In the genomic region with DNA sequence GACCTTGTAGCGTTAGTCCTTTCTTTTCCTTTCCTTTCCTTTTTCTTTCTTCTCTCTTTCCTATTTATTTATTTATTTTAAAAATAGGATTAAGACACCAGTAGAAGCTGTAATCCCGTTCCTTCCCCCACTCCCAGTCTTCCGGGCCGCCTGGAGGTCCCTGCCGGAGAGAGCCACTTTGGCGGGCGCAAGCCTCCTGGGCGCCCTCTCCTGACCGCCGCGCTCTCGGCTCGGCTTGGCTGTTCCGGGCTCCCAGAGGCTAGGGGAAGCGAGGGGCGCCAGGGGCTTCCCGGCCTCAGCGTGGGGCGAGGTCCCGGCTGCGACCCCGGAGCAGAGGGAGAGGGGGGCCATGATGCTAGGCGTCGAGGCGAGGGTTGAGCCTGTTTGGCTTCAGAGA, we compare ENCODE assay signal across 2 cellular contexts.
TF ChIP-seq lines count a peak whose summit lies in the region.

No MANE protein-coding gene starts in this region.

TF ChIP-seq in liver, 16 proteins besides CTCF, POLR2A, EP300 and RAD21 (continued from another document):
- TF ChIP-seq, protein P1, sequence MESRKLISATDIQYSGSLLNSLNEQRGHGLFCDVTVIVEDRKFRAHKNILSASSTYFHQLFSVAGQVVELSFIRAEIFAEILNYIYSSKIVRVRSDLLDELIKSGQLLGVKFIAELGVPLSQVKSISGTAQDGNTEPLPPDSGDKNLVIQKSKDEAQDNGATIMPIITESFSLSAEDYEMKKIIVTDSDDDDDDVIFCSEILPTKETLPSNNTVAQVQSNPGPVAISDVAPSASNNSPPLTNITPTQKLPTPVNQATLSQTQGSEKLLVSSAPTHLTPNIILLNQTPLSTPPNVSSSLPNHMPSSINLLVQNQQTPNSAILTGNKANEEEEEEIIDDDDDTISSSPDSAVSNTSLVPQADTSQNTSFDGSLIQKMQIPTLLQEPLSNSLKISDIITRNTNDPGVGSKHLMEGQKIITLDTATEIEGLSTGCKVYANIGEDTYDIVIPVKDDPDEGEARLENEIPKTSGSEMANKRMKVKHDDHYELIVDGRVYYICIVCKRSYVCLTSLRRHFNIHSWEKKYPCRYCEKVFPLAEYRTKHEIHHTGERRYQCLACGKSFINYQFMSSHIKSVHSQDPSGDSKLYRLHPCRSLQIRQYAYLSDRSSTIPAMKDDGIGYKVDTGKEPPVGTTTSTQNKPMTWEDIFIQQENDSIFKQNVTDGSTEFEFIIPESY (IDR thresholded peaks at IDR 0.05) = no peak
- TF ChIP-seq SP1 (IDR thresholded peaks at IDR 0.05) = no peak
- TF ChIP-seq JUND (IDR thresholded peaks at IDR 0.05) = no peak
- TF ChIP-seq TAF1 (conservative IDR thresholded peaks at IDR 0.05) = no peak
- TF ChIP-seq FOXA2 (IDR thresholded peaks at IDR 0.05) = no peak
- TF ChIP-seq, protein P2, sequence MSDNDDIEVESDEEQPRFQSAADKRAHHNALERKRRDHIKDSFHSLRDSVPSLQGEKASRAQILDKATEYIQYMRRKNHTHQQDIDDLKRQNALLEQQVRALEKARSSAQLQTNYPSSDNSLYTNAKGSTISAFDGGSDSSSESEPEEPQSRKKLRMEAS (IDR thresholded peaks at IDR 0.05) = no peak
- no peak for TF ChIP-seq HNF4G (IDR thresholded peaks at IDR 0.05)
- TF ChIP-seq FOXA1 (IDR thresholded peaks at IDR 0.05) = no peak

TF ChIP-seq in HepG2, 621 proteins besides CTCF, POLR2A, EP300 and RAD21 (continued from another document):
- TF ChIP-seq, protein P3, sequence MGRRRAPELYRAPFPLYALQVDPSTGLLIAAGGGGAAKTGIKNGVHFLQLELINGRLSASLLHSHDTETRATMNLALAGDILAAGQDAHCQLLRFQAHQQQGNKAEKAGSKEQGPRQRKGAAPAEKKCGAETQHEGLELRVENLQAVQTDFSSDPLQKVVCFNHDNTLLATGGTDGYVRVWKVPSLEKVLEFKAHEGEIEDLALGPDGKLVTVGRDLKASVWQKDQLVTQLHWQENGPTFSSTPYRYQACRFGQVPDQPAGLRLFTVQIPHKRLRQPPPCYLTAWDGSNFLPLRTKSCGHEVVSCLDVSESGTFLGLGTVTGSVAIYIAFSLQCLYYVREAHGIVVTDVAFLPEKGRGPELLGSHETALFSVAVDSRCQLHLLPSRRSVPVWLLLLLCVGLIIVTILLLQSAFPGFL (CRISPR knock-in tag; IDR thresholded peaks at IDR 0.05) = no peak
